Comparison of ENCODE assay signal across 1 cellular context in the genomic region with DNA sequence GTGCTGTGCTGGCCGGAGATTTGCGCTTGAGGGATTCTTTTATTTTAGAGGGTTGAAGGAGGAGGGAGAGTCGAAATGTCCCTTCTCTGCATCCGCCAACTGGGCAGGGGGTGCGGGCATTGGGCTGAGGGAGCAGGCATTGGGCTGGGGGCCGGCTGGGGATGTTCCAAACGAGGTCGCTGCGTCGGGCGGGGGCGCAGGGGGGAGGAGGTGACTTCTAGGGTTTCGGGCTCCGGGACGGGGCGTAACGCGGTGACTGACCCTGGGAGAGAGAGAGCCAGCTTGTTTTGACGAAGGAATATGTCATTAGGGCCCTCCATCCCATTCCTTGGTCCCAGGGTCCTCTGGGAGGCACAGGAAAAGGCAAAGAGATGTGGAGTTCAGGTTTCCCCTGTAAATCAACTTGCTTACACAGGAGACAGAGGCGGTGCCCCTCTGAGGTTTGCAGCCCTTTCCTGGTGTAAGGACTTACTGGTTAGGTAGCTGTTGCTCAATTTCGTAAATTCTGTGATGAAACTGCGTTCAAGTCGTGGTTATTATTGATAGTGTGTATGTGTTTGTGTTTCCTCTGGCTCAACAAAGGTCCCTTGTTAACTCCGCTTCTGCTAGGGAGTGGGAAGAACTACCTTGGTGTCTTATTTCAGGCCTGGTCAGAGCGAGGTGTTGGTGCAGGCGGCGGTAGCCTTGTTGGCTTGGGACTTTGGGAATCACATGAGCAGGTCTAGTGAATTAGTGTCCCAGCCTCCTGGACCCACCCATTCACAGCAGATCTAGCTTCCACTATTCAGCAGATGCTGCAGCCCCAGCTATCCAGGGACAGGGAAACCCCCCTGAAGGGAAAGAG.
TF ChIP-seq lines count a peak whose summit lies in the region.

No MANE protein-coding gene starts in this region.

TF ChIP-seq in HepG2, 621 proteins besides CTCF, POLR2A, EP300 and RAD21 (continued from another document and continues in another):
- TF ChIP-seq, protein P1, sequence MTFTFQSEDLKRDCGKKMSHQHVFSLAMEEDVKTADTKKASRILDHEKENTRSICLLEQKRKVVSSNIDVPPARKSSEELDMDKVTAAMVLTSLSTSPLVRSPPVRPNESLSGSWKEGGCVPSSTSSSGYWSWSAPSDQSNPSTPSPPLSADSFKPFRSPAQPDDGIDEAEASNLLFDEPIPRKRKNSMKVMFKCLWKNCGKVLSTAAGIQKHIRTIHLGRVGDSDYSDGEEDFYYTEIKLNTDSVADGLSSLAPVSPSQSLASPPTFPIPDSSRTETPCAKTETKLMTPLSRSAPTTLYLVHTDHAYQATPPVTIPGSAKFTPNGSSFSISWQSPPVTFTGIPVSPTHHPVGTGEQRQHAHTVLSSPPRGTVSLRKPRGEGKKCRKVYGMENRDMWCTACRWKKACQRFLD (CRISPR knock-in tag; IDR thresholded peaks at IDR 0.05; ENCODE audit: borderline replicate concordance): peak; percentile 48; the same call in 1 of the 2 replicates
- no peak for TF ChIP-seq ZSCAN20 (CRISPR knock-in tag; IDR thresholded peaks at IDR 0.05; ENCODE audit: borderline replicate concordance)
- TF ChIP-seq ZNF484 (CRISPR knock-in tag; IDR thresholded peaks at IDR 0.05; ENCODE audit: borderline replicate concordance, low read depth): no peak
- TF ChIP-seq KLF12 (CRISPR knock-in tag; IDR thresholded peaks at IDR 0.05; ENCODE audit: borderline replicate concordance): 0 out of 2 replicates have a peak, but pooled peaks have one; percentile 28
- no peak for TF ChIP-seq ZSCAN31 (CRISPR knock-in tag; IDR thresholded peaks at IDR 0.05; ENCODE audit: low read depth)
- TF ChIP-seq ZNF343 (CRISPR knock-in tag; IDR thresholded peaks at IDR 0.05): 0 out of 2 replicates have a peak, but pooled peaks have one; percentile 44
- TF ChIP-seq ZSCAN29 (CRISPR knock-in tag; conservative IDR thresholded peaks at IDR 0.05): 0 out of 2 replicates have a peak, but pooled peaks have one; percentile 66
- TF ChIP-seq, protein P2, sequence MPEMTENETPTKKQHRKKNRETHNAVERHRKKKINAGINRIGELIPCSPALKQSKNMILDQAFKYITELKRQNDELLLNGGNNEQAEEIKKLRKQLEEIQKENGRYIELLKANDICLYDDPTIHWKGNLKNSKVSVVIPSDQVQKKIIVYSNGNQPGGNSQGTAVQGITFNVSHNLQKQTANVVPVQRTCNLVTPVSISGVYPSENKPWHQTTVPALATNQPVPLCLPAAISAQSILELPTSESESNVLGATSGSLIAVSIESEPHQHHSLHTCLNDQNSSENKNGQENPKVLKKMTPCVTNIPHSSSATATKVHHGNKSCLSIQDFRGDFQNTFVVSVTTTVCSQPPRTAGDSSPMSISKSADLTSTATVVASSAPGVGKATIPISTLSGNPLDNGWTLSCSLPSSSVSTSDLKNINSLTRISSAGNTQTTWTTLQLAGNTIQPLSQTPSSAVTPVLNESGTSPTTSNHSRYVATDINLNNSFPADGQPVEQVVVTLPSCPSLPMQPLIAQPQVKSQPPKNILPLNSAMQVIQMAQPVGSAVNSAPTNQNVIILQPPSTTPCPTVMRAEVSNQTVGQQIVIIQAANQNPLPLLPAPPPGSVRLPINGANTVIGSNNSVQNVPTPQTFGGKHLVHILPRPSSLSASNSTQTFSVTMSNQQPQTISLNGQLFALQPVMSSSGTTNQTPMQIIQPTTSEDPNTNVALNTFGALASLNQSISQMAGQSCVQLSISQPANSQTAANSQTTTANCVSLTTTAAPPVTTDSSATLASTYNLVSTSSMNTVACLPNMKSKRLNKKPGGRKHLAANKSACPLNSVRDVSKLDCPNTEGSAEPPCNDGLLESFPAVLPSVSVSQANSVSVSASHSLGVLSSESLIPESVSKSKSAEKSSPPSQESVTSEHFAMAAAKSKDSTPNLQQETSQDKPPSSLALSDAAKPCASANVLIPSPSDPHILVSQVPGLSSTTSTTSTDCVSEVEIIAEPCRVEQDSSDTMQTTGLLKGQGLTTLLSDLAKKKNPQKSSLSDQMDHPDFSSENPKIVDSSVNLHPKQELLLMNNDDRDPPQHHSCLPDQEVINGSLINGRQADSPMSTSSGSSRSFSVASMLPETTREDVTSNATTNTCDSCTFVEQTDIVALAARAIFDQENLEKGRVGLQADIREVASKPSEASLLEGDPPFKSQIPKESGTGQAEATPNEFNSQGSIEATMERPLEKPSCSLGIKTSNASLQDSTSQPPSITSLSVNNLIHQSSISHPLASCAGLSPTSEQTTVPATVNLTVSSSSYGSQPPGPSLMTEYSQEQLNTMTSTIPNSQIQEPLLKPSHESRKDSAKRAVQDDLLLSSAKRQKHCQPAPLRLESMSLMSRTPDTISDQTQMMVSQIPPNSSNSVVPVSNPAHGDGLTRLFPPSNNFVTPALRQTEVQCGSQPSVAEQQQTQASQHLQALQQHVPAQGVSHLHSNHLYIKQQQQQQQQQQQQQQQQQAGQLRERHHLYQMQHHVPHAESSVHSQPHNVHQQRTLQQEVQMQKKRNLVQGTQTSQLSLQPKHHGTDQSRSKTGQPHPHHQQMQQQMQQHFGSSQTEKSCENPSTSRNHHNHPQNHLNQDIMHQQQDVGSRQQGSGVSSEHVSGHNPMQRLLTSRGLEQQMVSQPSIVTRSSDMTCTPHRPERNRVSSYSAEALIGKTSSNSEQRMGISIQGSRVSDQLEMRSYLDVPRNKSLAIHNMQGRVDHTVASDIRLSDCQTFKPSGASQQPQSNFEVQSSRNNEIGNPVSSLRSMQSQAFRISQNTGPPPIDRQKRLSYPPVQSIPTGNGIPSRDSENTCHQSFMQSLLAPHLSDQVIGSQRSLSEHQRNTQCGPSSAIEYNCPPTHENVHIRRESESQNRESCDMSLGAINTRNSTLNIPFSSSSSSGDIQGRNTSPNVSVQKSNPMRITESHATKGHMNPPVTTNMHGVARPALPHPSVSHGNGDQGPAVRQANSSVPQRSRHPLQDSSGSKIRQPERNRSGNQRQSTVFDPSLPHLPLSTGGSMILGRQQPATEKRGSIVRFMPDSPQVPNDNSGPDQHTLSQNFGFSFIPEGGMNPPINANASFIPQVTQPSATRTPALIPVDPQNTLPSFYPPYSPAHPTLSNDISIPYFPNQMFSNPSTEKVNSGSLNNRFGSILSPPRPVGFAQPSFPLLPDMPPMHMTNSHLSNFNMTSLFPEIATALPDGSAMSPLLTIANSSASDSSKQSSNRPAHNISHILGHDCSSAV (CRISPR knock-in tag; IDR thresholded peaks at IDR 0.05; ENCODE audit: borderline replicate concordance): no peak
- TF ChIP-seq NFAT5 (CRISPR knock-in tag; IDR thresholded peaks at IDR 0.05): no peak
- TF ChIP-seq SRSF9 (IDR thresholded peaks at IDR 0.05; ENCODE audit: borderline replicate concordance, insufficient read depth, low read depth, low read length, poor library complexity, severe bottlenecking): no peak
- no peak for TF ChIP-seq ZNF562 (CRISPR knock-in tag; IDR thresholded peaks at IDR 0.05; ENCODE audit: borderline replicate concordance)
- TF ChIP-seq, protein P3, sequence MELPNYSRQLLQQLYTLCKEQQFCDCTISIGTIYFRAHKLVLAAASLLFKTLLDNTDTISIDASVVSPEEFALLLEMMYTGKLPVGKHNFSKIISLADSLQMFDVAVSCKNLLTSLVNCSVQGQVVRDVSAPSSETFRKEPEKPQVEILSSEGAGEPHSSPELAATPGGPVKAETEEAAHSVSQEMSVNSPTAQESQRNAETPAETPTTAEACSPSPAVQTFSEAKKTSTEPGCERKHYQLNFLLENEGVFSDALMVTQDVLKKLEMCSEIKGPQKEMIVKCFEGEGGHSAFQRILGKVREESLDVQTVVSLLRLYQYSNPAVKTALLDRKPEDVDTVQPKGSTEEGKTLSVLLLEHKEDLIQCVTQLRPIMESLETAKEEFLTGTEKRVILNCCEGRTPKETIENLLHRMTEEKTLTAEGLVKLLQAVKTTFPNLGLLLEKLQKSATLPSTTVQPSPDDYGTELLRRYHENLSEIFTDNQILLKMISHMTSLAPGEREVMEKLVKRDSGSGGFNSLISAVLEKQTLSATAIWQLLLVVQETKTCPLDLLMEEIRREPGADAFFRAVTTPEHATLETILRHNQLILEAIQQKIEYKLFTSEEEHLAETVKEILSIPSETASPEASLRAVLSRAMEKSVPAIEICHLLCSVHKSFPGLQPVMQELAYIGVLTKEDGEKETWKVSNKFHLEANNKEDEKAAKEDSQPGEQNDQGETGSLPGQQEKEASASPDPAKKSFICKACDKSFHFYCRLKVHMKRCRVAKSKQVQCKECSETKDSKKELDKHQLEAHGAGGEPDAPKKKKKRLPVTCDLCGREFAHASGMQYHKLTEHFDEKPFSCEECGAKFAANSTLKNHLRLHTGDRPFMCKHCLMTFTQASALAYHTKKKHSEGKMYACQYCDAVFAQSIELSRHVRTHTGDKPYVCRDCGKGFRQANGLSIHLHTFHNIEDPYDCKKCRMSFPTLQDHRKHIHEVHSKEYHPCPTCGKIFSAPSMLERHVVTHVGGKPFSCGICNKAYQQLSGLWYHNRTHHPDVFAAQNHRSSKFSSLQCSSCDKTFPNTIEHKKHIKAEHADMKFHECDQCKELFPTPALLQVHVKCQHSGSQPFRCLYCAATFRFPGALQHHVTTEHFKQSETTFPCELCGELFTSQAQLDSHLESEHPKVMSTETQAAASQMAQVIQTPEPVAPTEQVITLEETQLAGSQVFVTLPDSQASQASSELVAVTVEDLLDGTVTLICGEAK (IDR thresholded peaks at IDR 0.05): no peak
- TF ChIP-seq, protein P3 (CRISPR knock-in tag; IDR thresholded peaks at IDR 0.05): no peak
